In genomic region chr22:45435544-45436139, GRCh38 we compare ENCODE assay signal across 8 cellular contexts. TPM values are rescaled to one million over a fixed set of nuclear protein-coding genes. Genes with fewer than 3 reads are reported as not detected.
DNase-seq lines count a peak whose midpoint lies in the region; ATAC-seq, FAIRE-seq and TF ChIP-seq lines count a peak whose summit lies in the region.

No MANE protein-coding gene starts in this region.

- CTCF ChIA-PET in HEK293T (lab: Yijun Ruan, JAX): interaction anchor here (0.7 kb wide), 1 partner anchor 226 kb away, joined by 3 read pairs; no protein-coding TSS in a partner anchor
- CTCF ChIA-PET in H1 (lab: Charles Lee; ENCODE audit: partially characterized antibody): interaction anchor here (0.7 to 1.7 kb wide), 3 partner anchors 10 to 150 kb away, joined by 3 to 7 read pairs (median 3); no protein-coding TSS in a partner anchor

- no peaks in the 10 kb centered on the region for H3K36me3 ChIP-seq in BLaER1
- no peaks in the 10 kb centered on the region for H3K36me3 ChIP-seq in H1 (ENCODE audit: control insufficient read depth in 2 of 4, insufficient read depth in 4 of 4, low read length in 3 of 4)

- H2BK120ac ChIP-seq in H1 (replicated peaks; ENCODE audit: low read depth, low read length): no peak overlapping the region

- no peak overlapping the region for H3K4me3 Mint-ChIP-seq in memory B cell

- peaks cover 25% of the 10 kb centered on the region for H3K4me1 ChIP-seq in BLaER1
- H3K4me1 ChIP-seq in H1 (replicated peaks in 1 of 4; ENCODE audit: control insufficient read depth in 3 of 4, insufficient read depth in 4 of 4, low read length in 3 of 4): peaks cover 0 to 5% (median 0%) of the 10 kb centered on the region in 4 experiments; a peak in 1 of 7 replicates

- H3K27me3 ChIP-seq in BLaER1: no peaks in the 10 kb centered on the region
- H3K27me3 ChIP-seq in H1 (replicated peaks in 1 of 4; ENCODE audit: control insufficient read depth in 3 of 4, extremely low read depth in 1 of 4, insufficient read depth in 3 of 4, low read length in 3 of 4): no peaks in the 10 kb centered on the region

- no peaks in the 10 kb centered on the region for H3K9me3 ChIP-seq in BLaER1
- H3K9me3 ChIP-seq in H1 (ENCODE audit: insufficient read depth in 2 of 2, low read depth in 1 of 2, low read length in 1 of 2): no peaks in the 10 kb centered on the region

- no peaks in the 10 kb centered on the region for H3K79me2 ChIP-seq in H1 (ENCODE audit: control insufficient read depth in 1 of 2, insufficient read depth in 2 of 2, low read length in 2 of 2)

- H3K56ac ChIP-seq in H1 (replicated peaks; ENCODE audit: insufficient read length, low read depth, low read length): no peak overlapping the region

- no peaks in the 10 kb centered on the region for H3K9me3 Mint-ChIP-seq in memory B cell

- no peaks in the 10 kb centered on the region for H3K79me1 ChIP-seq in H1 (ENCODE audit: low read depth, low read length)

- H3K4ac ChIP-seq in H1 (replicated peaks; ENCODE audit: insufficient read length, low read depth, low read length): no peak overlapping the region

- no peaks in the 10 kb centered on the region for H3K36me3 Mint-ChIP-seq in memory B cell

- FAIRE-seq in H1 (lab: Jason Lieb, UNC): peak; percentile 93

- DNase-seq in HEK293T (ENCODE audit: extremely low spot score) (peak; percentile 87), NCI-H82 treated with DMSO at 0.1 percent for 48 hours (lab: John Stamatoyannopoulos, UW; ENCODE audit: unreplicated experiment) (peak; percentile 12), H1 (ENCODE audit: low read depth in 1 of 2, low spot score in 2 of 2) (peak; percentile 74 to 93), memory B cell (ENCODE audit: low spot score in 2 of 2) (peak; percentile 73 to 79)
- DNase-seq in activated CD8-positive, alpha-beta memory T cell treated with anti-CD3 and anti-CD28 coated beads for 1 hour (ENCODE audit: extremely low read depth in 1 of 2, low read depth in 1 of 2): peak; percentile 56 to 69
- DNase-seq in stimulated activated CD4-positive, alpha-beta T cell treated with anti-CD3 and anti-CD28 coated beads, TNF-alpha, amount 100 ng/mL, for 24 hours (ENCODE audit: low read depth in 3 of 3): peak; percentile 66 to 75 (median 67)

- POLR2A ChIA-PET in HEK293T (lab: Yijun Ruan, JAX): no interaction called here
- POLR2A ChIA-PET in H1 (lab: Charles Lee; ENCODE audit: partially characterized antibody): no interaction called here

- H3K4me2 ChIP-seq in BLaER1 (peak overlapping the region; percentile 44), H1 (ENCODE audit: insufficient read depth in 1 of 2, low read depth in 2 of 2, low read length in 2 of 2) (no peak overlapping the region; a peak in 1 of 4 replicates)

- no peak overlapping the region for H3K27ac Mint-ChIP-seq in memory B cell

- no peak for TF ChIP-seq EP300 in H1 (IDR thresholded peaks at IDR 0.05; ENCODE audit: borderline replicate concordance in 1 of 2, low read depth in 2 of 2, low read length in 2 of 2)

- no peaks in the 10 kb centered on the region for H3K23me2 ChIP-seq in H1 (ENCODE audit: low read depth, low read length)

- peak; percentile 90 for ATAC-seq in memory B cell (ENCODE audit: low read depth)
- ATAC-seq in HG03460 (IDR thresholded peaks at IDR 0.05; ENCODE audit: unreplicated experiment): no peak

- no peak for TF ChIP-seq POLR2A in H1 (IDR thresholded peaks at IDR 0.05; ENCODE audit: control extremely low read depth in 1 of 2, low read depth in 2 of 2, low read length in 2 of 2)

- H2BK12ac ChIP-seq in H1 (ENCODE audit: low read depth, low read length): 0 out of 2 replicates have a peak overlapping the region, but pooled peaks have one; percentile 11

- H4K20me1 ChIP-seq in BLaER1 (no peaks in the 10 kb centered on the region), H1 (replicated peaks in 1 of 2; ENCODE audit: control insufficient read depth in 1 of 2, insufficient read depth in 2 of 2, low read length in 2 of 2) (peaks cover 0 to 2% of the 10 kb centered on the region in 2 experiments)

- H3K4me3 ChIP-seq in BLaER1: no peak overlapping the region
- H3K4me3 ChIP-seq in H1 (ENCODE audit: extremely low read depth in 1 of 4, insufficient read depth in 2 of 4, low read depth in 3 of 4, low read length in 4 of 4): no peak overlapping the region

- H3K9ac ChIP-seq in BLaER1: peak overlapping the region; percentile 50; the same call in 1 of the 2 replicates
- H3K9ac ChIP-seq in H1 (replicated peaks in 1 of 4; ENCODE audit: extremely low read depth in 1 of 4, low read depth in 3 of 4, low read length in 3 of 4): no peak overlapping the region

- no peak overlapping the region for H4K91ac ChIP-seq in H1 (replicated peaks; ENCODE audit: insufficient read length, low read length)

- H2BK15ac ChIP-seq in H1 (ENCODE audit: low read length): no peak overlapping the region

- H3K27me3 Mint-ChIP-seq in memory B cell: peaks cover 1% of the 10 kb centered on the region

- H2BK5ac ChIP-seq in H1 (ENCODE audit: low read depth, low read length): no peak overlapping the region; the same call in 1 of the 2 replicates

- peaks cover 13% of the 10 kb centered on the region for H3K4me1 Mint-ChIP-seq in memory B cell

- no peak overlapping the region for H2AK5ac ChIP-seq in H1 (ENCODE audit: low read depth, low read length)

- H3K18ac ChIP-seq in H1 (ENCODE audit: extremely low read depth, low read length): no peak overlapping the region

- no peak overlapping the region for H2BK20ac ChIP-seq in H1 (ENCODE audit: low read length)

- no peak overlapping the region for H3K23ac ChIP-seq in H1 (ENCODE audit: insufficient read length)

- 0 out of 2 replicates have a peak overlapping the region, but pooled peaks have one; percentile 12 for H4K8ac ChIP-seq in H1 (ENCODE audit: extremely low read depth, insufficient read depth, low read length)

- peak overlapping the region; percentile 93; the same call in 1 of the 2 replicates for H2AFZ ChIP-seq in H1 (ENCODE audit: low read length)

- peak overlapping the region; percentile 41; the same call in 1 of the 2 replicates for H3K27ac ChIP-seq in BLaER1
- H3K27ac ChIP-seq in H1 (ENCODE audit: low read depth, low read length): no peak overlapping the region

- WGBS in H1 (ENCODE audit: extremely low coverage in 1 of 2, insufficient coverage in 1 of 2, insufficient read length in 1 of 2, insufficient replicate concordance in 2 of 2, low coverage in 1 of 2, low lambda C conversion rate in 2 of 2, missing lambda C conversion rate in 1 of 2), 2 experiments: 26% methylated on average over 20 of the region's 20 CpGs; no CpG with 5 or more reads in 1 of the 2 experiments

- H3K14ac ChIP-seq in H1 (ENCODE audit: insufficient read length): no peak overlapping the region

- TF ChIP-seq CTCF in H1 (IDR thresholded peaks at IDR 0.05; ENCODE audit: control extremely low read depth in 1 of 3, insufficient read depth in 1 of 3, low read depth in 1 of 3, low read length in 3 of 3): peak; percentile 90 to 98 (median 98)

- no peak overlapping the region for H4K5ac ChIP-seq in H1 (ENCODE audit: insufficient read length, low read depth, low read length)

- TF ChIP-seq RAD21 in H1 (IDR thresholded peaks at IDR 0.05 in 1 of 2, conservative IDR thresholded peaks at IDR 0.05 in 1 of 2; ENCODE audit: low read depth in 2 of 2, low read length in 2 of 2): peak; percentile 79 to 82

TF ChIP-seq in HEK293T, 16 proteins besides CTCF, POLR2A, EP300 and RAD21 (continues in another document):
- TF ChIP-seq L3MBTL2 (conservative IDR thresholded peaks at IDR 0.05): peak; percentile 47
- TF ChIP-seq SUZ12 (IDR thresholded peaks at IDR 0.05): no peak
- no peak for TF ChIP-seq PKNOX1 (IDR thresholded peaks at IDR 0.05)
- peak; percentile 87 for TF ChIP-seq ZNF384 (IDR thresholded peaks at IDR 0.05)

TF ChIP-seq in H1, 55 proteins besides CTCF, POLR2A, EP300 and RAD21:
- TF ChIP-seq JUND (IDR thresholded peaks at IDR 0.05; ENCODE audit: low read length): 0 out of 2 replicates have a peak, but pooled peaks have one; percentile 34
- no peak for TF ChIP-seq YY1 (IDR thresholded peaks at IDR 0.05; ENCODE audit: low read depth, low read length)
- peak; percentile 77; the same call in 1 of the 2 replicates for TF ChIP-seq TBP (IDR thresholded peaks at IDR 0.05; ENCODE audit: low read depth, low read length)
- TF ChIP-seq GABPA (IDR thresholded peaks at IDR 0.05; ENCODE audit: borderline replicate concordance, insufficient read depth, low read length): peak; percentile 78; the same call in 1 of the 2 replicates
- TF ChIP-seq, protein P1, sequence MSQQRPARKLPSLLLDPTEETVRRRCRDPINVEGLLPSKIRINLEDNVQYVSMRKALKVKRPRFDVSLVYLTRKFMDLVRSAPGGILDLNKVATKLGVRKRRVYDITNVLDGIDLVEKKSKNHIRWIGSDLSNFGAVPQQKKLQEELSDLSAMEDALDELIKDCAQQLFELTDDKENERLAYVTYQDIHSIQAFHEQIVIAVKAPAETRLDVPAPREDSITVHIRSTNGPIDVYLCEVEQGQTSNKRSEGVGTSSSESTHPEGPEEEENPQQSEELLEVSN (IDR thresholded peaks at IDR 0.05): peak; percentile 72
- TF ChIP-seq, protein P2, sequence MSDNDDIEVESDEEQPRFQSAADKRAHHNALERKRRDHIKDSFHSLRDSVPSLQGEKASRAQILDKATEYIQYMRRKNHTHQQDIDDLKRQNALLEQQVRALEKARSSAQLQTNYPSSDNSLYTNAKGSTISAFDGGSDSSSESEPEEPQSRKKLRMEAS (IDR thresholded peaks at IDR 0.05): peak; percentile 87
- no peak for TF ChIP-seq ASH2L (IDR thresholded peaks at IDR 0.05; ENCODE audit: low read length)

RNA-seq across cellular contexts. Expression of gene RIBC2, which starts 22.1 kb away (rescaled TPM):
- 1.8 and 2.1 TPM in 2 replicates for total RNA-seq in H1 (2021; fragmentation: NEBNext Ultra II Directional; extraction: Animal tissue kit (Norgen Biotek cat#: 25700))
- 0.79 and 0.83 TPM in 2 replicates for polyA plus RNA-seq in H1 (2011; rRNA removed)
- 1.6 TPM for polyA plus RNA-seq in H1 (2011; cell fraction: cytosol; rRNA removed)
- polyA plus RNA-seq in H1 (2011; cell fraction: nucleus; rRNA removed): 2.7 TPM
- polyA plus RNA-seq in H1 (2012, experiment 1 of 2): 1.2 to 2.3 TPM (median 1.8 TPM) in 4 replicates
- polyA plus RNA-seq in H1 (2012, experiment 2 of 2): 0.91 TPM
- 1.4 TPM for polyA plus RNA-seq in H1 (2013, experiment 1 of 2)
- polyA plus RNA-seq in H1 (2013, experiment 2 of 2): 1.3 TPM
- 0.57 and 0.95 TPM in 2 replicates for polyA minus RNA-seq in H1 (2011; rRNA and poly(A)+ RNA removed)
- polyA minus RNA-seq in H1 (2011; cell fraction: cytosol; rRNA and poly(A)+ RNA removed): 1.0 TPM
- polyA minus RNA-seq in H1 (2011; cell fraction: nucleus; rRNA and poly(A)+ RNA removed): 2.8 TPM

RNA-seq across cellular contexts. Expression of gene SMC1B, which starts 22.2 kb away (rescaled TPM):
- not detected in 2 replicates for total RNA-seq in H1 (2021; fragmentation: NEBNext Ultra II Directional; extraction: Animal tissue kit (Norgen Biotek cat#: 25700))
- 0.02 TPM in 2 replicates for polyA plus RNA-seq in H1 (2011; rRNA removed)
- polyA plus RNA-seq in H1 (2011; cell fraction: cytosol; rRNA removed): 0.03 TPM
- polyA plus RNA-seq in H1 (2011; cell fraction: nucleus; rRNA removed): not detected
- 0.05 to 0.08 TPM (median 0.07 TPM) in 3 of 4 replicates, not detected in the other for polyA plus RNA-seq in H1 (2012, experiment 1 of 2)
- polyA plus RNA-seq in H1 (2012, experiment 2 of 2): not detected
- 0.04 TPM for polyA plus RNA-seq in H1 (2013, experiment 1 of 2)
- 0.09 TPM for polyA plus RNA-seq in H1 (2013, experiment 2 of 2)
- polyA minus RNA-seq in H1 (2011; rRNA and poly(A)+ RNA removed): not detected in 2 replicates
- not detected for polyA minus RNA-seq in H1 (2011; cell fraction: cytosol; rRNA and poly(A)+ RNA removed)
- polyA minus RNA-seq in H1 (2011; cell fraction: nucleus; rRNA and poly(A)+ RNA removed): not detected

Comparison
In these comparisons a context has a peak if more than half of its experiments do, and no peak if none do; other contexts are left out.
1. DNase-seq: peak in every context shown above with its lines; median percentile 87 in HEK293T; 84 in H1; 76 in memory B cell; 67 in stimulated activated CD4-positive, alpha-beta T cell treated with anti-CD3 and anti-CD28 coated beads, TNF-alpha, amount 100 ng/mL, for 24 hours; 62 in activated CD8-positive, alpha-beta memory T cell treated with anti-CD3 and anti-CD28 coated beads for 1 hour; 12 in NCI-H82 treated with DMSO at 0.1 percent for 48 hours.